Comparison of ENCODE assay signal across 1 cellular context in genomic region chr3:30616347-30617027, GRCh38.
TF ChIP-seq lines count a peak whose summit lies in the region.

No MANE protein-coding gene starts in this region.

TF ChIP-seq in IMR-90, 13 proteins besides CTCF, POLR2A, EP300 and RAD21:
- TF ChIP-seq SMC3 (IDR thresholded peaks at IDR 0.05; ENCODE audit: low read depth, low read length) (no peak), CEBPB (IDR thresholded peaks at IDR 0.05; ENCODE audit: low read depth, low read length) (no peak), CHD1 (IDR thresholded peaks at IDR 0.05; ENCODE audit: low read depth, low read length) (no peak), MAFK (IDR thresholded peaks at IDR 0.05; ENCODE audit: low read depth, low read length) (no peak), MXI1 (IDR thresholded peaks at IDR 0.05; ENCODE audit: borderline replicate concordance, low read depth, low read length) (no peak), RCOR1 (IDR thresholded peaks at IDR 0.05; ENCODE audit: insufficient replicate concordance, low read length) (no peak), RFX5 (IDR thresholded peaks at IDR 0.05; ENCODE audit: low read depth, low read length) (no peak), MAZ (IDR thresholded peaks at IDR 0.05; ENCODE audit: borderline replicate concordance, low read depth, low read length) (no peak), ELK1 (IDR thresholded peaks at IDR 0.05; ENCODE audit: borderline replicate concordance, low read depth, low read length) (no peak), BHLHE40 (IDR thresholded peaks at IDR 0.05; ENCODE audit: low read depth, low read length) (no peak)
- TF ChIP-seq, protein P1, sequence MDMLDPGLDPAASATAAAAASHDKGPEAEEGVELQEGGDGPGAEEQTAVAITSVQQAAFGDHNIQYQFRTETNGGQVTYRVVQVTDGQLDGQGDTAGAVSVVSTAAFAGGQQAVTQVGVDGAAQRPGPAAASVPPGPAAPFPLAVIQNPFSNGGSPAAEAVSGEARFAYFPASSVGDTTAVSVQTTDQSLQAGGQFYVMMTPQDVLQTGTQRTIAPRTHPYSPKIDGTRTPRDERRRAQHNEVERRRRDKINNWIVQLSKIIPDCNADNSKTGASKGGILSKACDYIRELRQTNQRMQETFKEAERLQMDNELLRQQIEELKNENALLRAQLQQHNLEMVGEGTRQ (IDR thresholded peaks at IDR 0.05; ENCODE audit: low read depth, low read length): no peak
